ENCODE assay signal across 8 cellular contexts in the genomic region with DNA sequence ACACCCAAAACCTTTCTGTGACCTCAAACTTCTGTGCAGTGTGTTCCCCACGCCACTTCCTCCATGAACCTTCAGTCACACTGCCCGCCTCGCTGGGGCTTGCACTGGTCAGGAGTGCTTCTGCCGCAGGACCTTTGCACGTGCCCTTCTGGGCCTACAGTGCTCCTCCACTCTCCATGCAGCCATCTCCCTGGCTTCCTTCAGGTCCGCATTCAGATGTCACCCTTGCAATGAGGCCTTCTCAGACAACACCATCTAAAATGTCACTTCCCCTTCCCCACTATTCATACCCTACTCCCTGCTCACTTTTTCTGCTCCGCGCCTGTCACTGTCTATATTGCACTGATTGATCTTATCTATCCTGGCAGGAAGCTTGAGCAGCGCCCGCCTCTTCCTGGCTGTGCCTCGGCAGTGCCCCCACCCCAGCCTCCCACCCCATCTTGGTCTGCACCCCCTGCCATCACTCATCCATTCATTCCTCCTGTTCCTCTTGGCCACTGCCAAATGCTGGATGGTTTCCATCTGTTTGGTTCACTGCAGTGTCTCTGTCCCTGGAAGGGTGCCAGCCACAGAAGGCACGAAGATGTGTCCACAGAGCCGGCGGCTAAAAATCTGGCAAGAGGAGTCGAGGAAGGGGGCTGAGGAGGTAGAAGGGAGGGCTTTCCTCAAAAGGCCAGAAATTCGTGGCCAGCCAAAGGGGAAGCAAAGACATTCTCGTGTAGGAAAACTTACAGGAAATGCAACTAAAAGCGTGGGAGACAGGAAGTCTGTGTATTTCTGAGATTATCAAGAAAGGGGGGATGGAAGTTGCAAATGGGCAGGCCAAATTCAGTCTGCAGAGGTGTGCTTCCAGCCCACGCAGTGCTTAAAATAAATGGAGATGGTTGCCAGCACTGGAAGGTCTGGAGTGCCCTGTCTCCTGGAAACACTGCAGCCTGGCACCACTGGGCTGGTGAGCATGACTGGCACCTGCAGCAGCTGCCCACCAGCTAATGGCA. TPM values are rescaled to one million over a fixed set of nuclear protein-coding genes. Genes with fewer than 3 reads are reported as not detected.
DNase-seq lines count a peak whose midpoint lies in the region; ATAC-seq and TF ChIP-seq lines count a peak whose summit lies in the region.

No MANE protein-coding gene starts in this region.

- DNase-seq in GM12865 (ENCODE audit: low read depth) (peak; percentile 42), SHP77 treated with DMSO at 0.1 percent for 48 hours (lab: John Stamatoyannopoulos, UW) (peak; percentile 20), MCF 10A (ENCODE audit: unreplicated experiment) (peak; percentile 81), lower lobe of right lung (peak; percentile 60), suprapubic skin (ENCODE audit: low spot score in 2 of 2) (peak; percentile 81 to 85), SKM-1 (lab: John Stamatoyannopoulos, UW; ENCODE audit: unreplicated experiment) (no peak), D341Med (ENCODE audit: low spot score) (no peak)

- intact Hi-C loops in MCF 10A (cut with micrococcal nuclease) (no loop called here), lower lobe of right lung (cut with DNase I) (no loop called here)

- H3K4me3 ChIP-seq in GM12865 (ENCODE audit: low read depth, low read length) (no peak overlapping the region), lower lobe of right lung (peak overlapping the region; percentile 11), suprapubic skin (no peak overlapping the region)

- no peaks in the 10 kb centered on the region for H3K36me3 Mint-ChIP-seq in MCF 10A (ENCODE audit: insufficient read depth, unreplicated experiment)

- H3K9me3 Mint-ChIP-seq in MCF 10A (ENCODE audit: unreplicated experiment), result no peaks in the 10 kb centered on the region

- no peak overlapping the region for H3K27ac Mint-ChIP-seq in MCF 10A (ENCODE audit: low read depth, unreplicated experiment)

- TF ChIP-seq CTCF in GM12865 (IDR thresholded peaks at IDR 0.05; ENCODE audit: insufficient read depth, low read depth, low read length, missing control alignments), result no peak
- TF ChIP-seq CTCF in MCF 10A (IDR thresholded peaks at IDR 0.05; ENCODE audit: unreplicated experiment), result no peak
- no peak for TF ChIP-seq CTCF in lower lobe of right lung (IDR thresholded peaks at IDR 0.05)
- no peak for TF ChIP-seq CTCF in suprapubic skin (IDR thresholded peaks at IDR 0.05)

- 49% methylated on average over 19 of the region's 19 CpGs for WGBS in suprapubic skin

- H3K4me3 Mint-ChIP-seq in MCF 10A (ENCODE audit: unreplicated experiment), result no peak overlapping the region

- H3K27ac ChIP-seq in lower lobe of right lung (peak overlapping the region; percentile 46), suprapubic skin (peak overlapping the region; percentile 32)

- no peaks in the 10 kb centered on the region for H3K27me3 Mint-ChIP-seq in MCF 10A (ENCODE audit: insufficient read depth, unreplicated experiment)

- H3K36me3 ChIP-seq in lower lobe of right lung (no peaks in the 10 kb centered on the region), suprapubic skin (no peaks in the 10 kb centered on the region)

- H3K4me1 Mint-ChIP-seq in MCF 10A (ENCODE audit: insufficient read depth, unreplicated experiment), result peaks cover 19% of the 10 kb centered on the region

- no peaks in the 10 kb centered on the region for H3K27me3 ChIP-seq in lower lobe of right lung (ENCODE audit: low read depth)
- no peaks in the 10 kb centered on the region for H3K27me3 ChIP-seq in suprapubic skin

- no peaks in the 10 kb centered on the region for H3K9me3 ChIP-seq in lower lobe of right lung
- no peaks in the 10 kb centered on the region for H3K9me3 ChIP-seq in suprapubic skin

- H3K4me1 ChIP-seq in lower lobe of right lung (peaks cover 27% of the 10 kb centered on the region), suprapubic skin (peaks cover 20% of the 10 kb centered on the region)

- no peak for TF ChIP-seq EP300 in suprapubic skin (IDR thresholded peaks at IDR 0.05)

- BruUV-seq in MCF 10A (replicated peaks; lab: Mats Ljungman, UMichigan), result no TSS peak

- peak; percentile 39 to 62 for ATAC-seq in lower lobe of right lung
- no peak for ATAC-seq in HG02981 (IDR thresholded peaks at IDR 0.05; ENCODE audit: unreplicated experiment)

- TF ChIP-seq POLR2A in suprapubic skin (IDR thresholded peaks at IDR 0.05), result no peak

- POLR2A ChIA-PET in MCF 10A (lab: Yijun Ruan, JAX), result no interaction called here

- CTCF ChIA-PET in MCF 10A (lab: Yijun Ruan, JAX), result no interaction called here

RNA-seq across cellular contexts. Expression of a gene that starts 27.5 kb away (rescaled TPM):
- total RNA-seq in MCF 10A (2022) (8.9 and 10.3 TPM in 2 replicates), lower lobe of right lung (4.5 TPM), suprapubic skin (10 to 100 TPM in 1 of 4 donors, 1 to 10 TPM in 3; 4.3 to 10.7 (median 6.8) TPM)

Comparison
In these comparisons a context has a peak if more than half of its experiments do, and no peak if none do; other contexts are left out.
1. DNase-seq: peak in GM12865 (single experiment), SHP77 treated with DMSO at 0.1 percent for 48 hours (single experiment), MCF 10A (single experiment), lower lobe of right lung (single experiment) and suprapubic skin (2 of 2); none in SKM-1 (single experiment) and D341Med (single experiment).